1 cellular context compared by ENCODE assay signal in genomic region chr9:83980395-83981125, GRCh38.
TF ChIP-seq lines count a peak whose summit lies in the region.

TSS of gene RMI1 (plus strand) at chr9:83980805. CDS start at chr9:84000987, 20,182 bp downstream.

TF ChIP-seq in HepG2, 621 proteins besides CTCF, POLR2A, EP300 and RAD21 (continued from another document and continues in another):
- TF ChIP-seq, protein P1, sequence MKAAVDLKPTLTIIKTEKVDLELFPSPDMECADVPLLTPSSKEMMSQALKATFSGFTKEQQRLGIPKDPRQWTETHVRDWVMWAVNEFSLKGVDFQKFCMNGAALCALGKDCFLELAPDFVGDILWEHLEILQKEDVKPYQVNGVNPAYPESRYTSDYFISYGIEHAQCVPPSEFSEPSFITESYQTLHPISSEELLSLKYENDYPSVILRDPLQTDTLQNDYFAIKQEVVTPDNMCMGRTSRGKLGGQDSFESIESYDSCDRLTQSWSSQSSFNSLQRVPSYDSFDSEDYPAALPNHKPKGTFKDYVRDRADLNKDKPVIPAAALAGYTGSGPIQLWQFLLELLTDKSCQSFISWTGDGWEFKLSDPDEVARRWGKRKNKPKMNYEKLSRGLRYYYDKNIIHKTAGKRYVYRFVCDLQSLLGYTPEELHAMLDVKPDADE (CRISPR knock-in tag; IDR thresholded peaks at IDR 0.05) = peak; percentile 51; the same call in 1 of the 2 replicates
- TF ChIP-seq ZNF460 (CRISPR knock-in tag; IDR thresholded peaks at IDR 0.05; ENCODE audit: borderline replicate concordance) (peak; percentile 28; the same call in 1 of the 2 replicates), ZNF780A (CRISPR knock-in tag; IDR thresholded peaks at IDR 0.05) (peak; percentile 50; the same call in 1 of the 2 replicates), HNRNPLL (IDR thresholded peaks at IDR 0.05; ENCODE audit: low read depth, low read length, poor library complexity, severe bottlenecking) (peak; percentile 54), REPIN1 (CRISPR knock-in tag; IDR thresholded peaks at IDR 0.05; ENCODE audit: borderline replicate concordance, low read depth) (peak; percentile 62; the same call in 1 of the 2 replicates), ASH2L (IDR thresholded peaks at IDR 0.05; ENCODE audit: insufficient read length, low read depth, low read length) (peak; percentile 65), ZNF530 (CRISPR knock-in tag; IDR thresholded peaks at IDR 0.05; ENCODE audit: low read depth) (no peak), MIER3 (CRISPR knock-in tag; IDR thresholded peaks at IDR 0.05; ENCODE audit: borderline replicate concordance) (0 out of 2 replicates have a peak, but pooled peaks have one; percentile 14), ZNF431 (CRISPR knock-in tag; IDR thresholded peaks at IDR 0.05; ENCODE audit: borderline replicate concordance, low read depth) (no peak), SOX6 (IDR thresholded peaks at IDR 0.05) (no peak), SOX6 (CRISPR knock-in tag; IDR thresholded peaks at IDR 0.05) (peak; percentile 66), MEIS2 (CRISPR knock-in tag; IDR thresholded peaks at IDR 0.05) (no peak; the same call in 1 of the 2 replicates), THRA (CRISPR knock-in tag; IDR thresholded peaks at IDR 0.05; ENCODE audit: borderline replicate concordance) (0 out of 2 replicates have a peak, but pooled peaks have one; percentile 21), NR2C2 (CRISPR knock-in tag; IDR thresholded peaks at IDR 0.05; ENCODE audit: borderline replicate concordance) (peak; percentile 18; the same call in 1 of the 2 replicates), SMAD3 (CRISPR knock-in tag; IDR thresholded peaks at IDR 0.05) (0 out of 2 replicates have a peak, but pooled peaks have one; percentile 7), ATF1 (CRISPR knock-in tag; IDR thresholded peaks at IDR 0.05) (peak; percentile 70), ZFY (CRISPR knock-in tag; IDR thresholded peaks at IDR 0.05) (peak; percentile 80), NFKB2 (CRISPR knock-in tag; IDR thresholded peaks at IDR 0.05; ENCODE audit: borderline replicate concordance) (peak; percentile 58), ZBTB8A (CRISPR knock-in tag; IDR thresholded peaks at IDR 0.05; ENCODE audit: borderline replicate concordance, low read depth) (0 out of 2 replicates have a peak, but pooled peaks have one; percentile 46), TMF1 (CRISPR knock-in tag; IDR thresholded peaks at IDR 0.05; ENCODE audit: low read depth) (peak; percentile 44; the same call in 1 of the 2 replicates), BORCS8-MEF2B (CRISPR knock-in tag; IDR thresholded peaks at IDR 0.05) (0 out of 2 replicates have a peak, but pooled peaks have one; percentile 15), DMAP1 (CRISPR knock-in tag; IDR thresholded peaks at IDR 0.05) (peak; percentile 93), NKX3-1 (CRISPR knock-in tag; IDR thresholded peaks at IDR 0.05) (0 out of 2 replicates have a peak, but pooled peaks have one; percentile 22), ZEB1 (IDR thresholded peaks at IDR 0.05; ENCODE audit: insufficient replicate concordance, low read depth) (peak; percentile 60), ZNF580 (CRISPR knock-in tag; IDR thresholded peaks at IDR 0.05; ENCODE audit: borderline replicate concordance, low read depth) (0 out of 2 replicates have a peak, but pooled peaks have one; percentile 25), ZNF383 (CRISPR knock-in tag; IDR thresholded peaks at IDR 0.05; ENCODE audit: borderline replicate concordance) (peak; percentile 87; the same call in 1 of the 2 replicates), YEATS2 (CRISPR knock-in tag; IDR thresholded peaks at IDR 0.05; ENCODE audit: borderline replicate concordance) (peak; percentile 77), MLX (CRISPR knock-in tag; IDR thresholded peaks at IDR 0.05) (peak; percentile 58), GABPB1 (CRISPR knock-in tag; IDR thresholded peaks at IDR 0.05) (peak; percentile 56; the same call in 1 of the 2 replicates), TARDBP (CRISPR knock-in tag; IDR thresholded peaks at IDR 0.05) (peak; percentile 72; the same call in 1 of the 2 replicates), FOXK2 (IDR thresholded peaks at IDR 0.05) (0 out of 2 replicates have a peak, but pooled peaks have one; percentile 20), ARHGAP35 (CRISPR knock-in tag; IDR thresholded peaks at IDR 0.05; ENCODE audit: borderline replicate concordance) (peak; percentile 67; the same call in 1 of the 2 replicates), ZNF350 (CRISPR knock-in tag; IDR thresholded peaks at IDR 0.05; ENCODE audit: borderline replicate concordance, low read depth) (peak; percentile 83), MTF2 (CRISPR knock-in tag; IDR thresholded peaks at IDR 0.05; ENCODE audit: borderline replicate concordance) (peak; percentile 90; the same call in 1 of the 2 replicates), KLF12 (CRISPR knock-in tag; IDR thresholded peaks at IDR 0.05; ENCODE audit: borderline replicate concordance) (peak; percentile 52)
- TF ChIP-seq, protein P2, sequence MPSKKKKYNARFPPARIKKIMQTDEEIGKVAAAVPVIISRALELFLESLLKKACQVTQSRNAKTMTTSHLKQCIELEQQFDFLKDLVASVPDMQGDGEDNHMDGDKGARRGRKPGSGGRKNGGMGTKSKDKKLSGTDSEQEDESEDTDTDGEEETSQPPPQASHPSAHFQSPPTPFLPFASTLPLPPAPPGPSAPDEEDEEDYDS (CRISPR knock-in tag; IDR thresholded peaks at IDR 0.05) = peak; percentile 67; the same call in 1 of the 2 replicates
- TF ChIP-seq, protein P3, sequence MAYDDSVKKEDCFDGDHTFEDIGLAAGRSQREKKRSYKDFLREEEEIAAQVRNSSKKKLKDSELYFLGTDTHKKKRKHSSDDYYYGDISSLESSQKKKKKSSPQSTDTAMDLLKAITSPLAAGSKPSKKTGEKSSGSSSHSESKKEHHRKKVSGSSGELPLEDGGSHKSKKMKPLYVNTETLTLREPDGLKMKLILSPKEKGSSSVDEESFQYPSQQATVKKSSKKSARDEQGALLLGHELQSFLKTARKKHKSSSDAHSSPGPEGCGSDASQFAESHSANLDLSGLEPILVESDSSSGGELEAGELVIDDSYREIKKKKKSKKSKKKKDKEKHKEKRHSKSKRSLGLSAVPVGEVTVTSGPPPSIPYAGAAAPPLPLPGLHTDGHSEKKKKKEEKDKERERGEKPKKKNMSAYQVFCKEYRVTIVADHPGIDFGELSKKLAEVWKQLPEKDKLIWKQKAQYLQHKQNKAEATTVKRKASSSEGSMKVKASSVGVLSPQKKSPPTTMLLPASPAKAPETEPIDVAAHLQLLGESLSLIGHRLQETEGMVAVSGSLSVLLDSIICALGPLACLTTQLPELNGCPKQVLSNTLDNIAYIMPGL (CRISPR knock-in tag; IDR thresholded peaks at IDR 0.05; ENCODE audit: borderline replicate concordance in 1 of 2, low read depth in 1 of 2) = peak in 1 of 2 experiments; percentile 70; a peak in 2 of 4 replicates
- TF ChIP-seq, protein P4, sequence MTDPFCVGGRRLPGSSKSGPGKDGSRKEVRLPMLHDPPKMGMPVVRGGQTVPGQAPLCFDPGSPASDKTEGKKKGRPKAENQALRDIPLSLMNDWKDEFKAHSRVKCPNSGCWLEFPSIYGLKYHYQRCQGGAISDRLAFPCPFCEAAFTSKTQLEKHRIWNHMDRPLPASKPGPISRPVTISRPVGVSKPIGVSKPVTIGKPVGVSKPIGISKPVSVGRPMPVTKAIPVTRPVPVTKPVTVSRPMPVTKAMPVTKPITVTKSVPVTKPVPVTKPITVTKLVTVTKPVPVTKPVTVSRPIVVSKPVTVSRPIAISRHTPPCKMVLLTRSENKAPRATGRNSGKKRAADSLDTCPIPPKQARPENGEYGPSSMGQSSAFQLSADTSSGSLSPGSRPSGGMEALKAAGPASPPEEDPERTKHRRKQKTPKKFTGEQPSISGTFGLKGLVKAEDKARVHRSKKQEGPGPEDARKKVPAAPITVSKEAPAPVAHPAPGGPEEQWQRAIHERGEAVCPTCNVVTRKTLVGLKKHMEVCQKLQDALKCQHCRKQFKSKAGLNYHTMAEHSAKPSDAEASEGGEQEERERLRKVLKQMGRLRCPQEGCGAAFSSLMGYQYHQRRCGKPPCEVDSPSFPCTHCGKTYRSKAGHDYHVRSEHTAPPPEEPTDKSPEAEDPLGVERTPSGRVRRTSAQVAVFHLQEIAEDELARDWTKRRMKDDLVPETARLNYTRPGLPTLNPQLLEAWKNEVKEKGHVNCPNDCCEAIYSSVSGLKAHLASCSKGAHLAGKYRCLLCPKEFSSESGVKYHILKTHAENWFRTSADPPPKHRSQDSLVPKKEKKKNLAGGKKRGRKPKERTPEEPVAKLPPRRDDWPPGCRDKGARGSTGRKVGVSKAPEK (CRISPR knock-in tag; IDR thresholded peaks at IDR 0.05; ENCODE audit: borderline replicate concordance) = no peak; the same call in 1 of the 2 replicates
- TF ChIP-seq, protein P5, sequence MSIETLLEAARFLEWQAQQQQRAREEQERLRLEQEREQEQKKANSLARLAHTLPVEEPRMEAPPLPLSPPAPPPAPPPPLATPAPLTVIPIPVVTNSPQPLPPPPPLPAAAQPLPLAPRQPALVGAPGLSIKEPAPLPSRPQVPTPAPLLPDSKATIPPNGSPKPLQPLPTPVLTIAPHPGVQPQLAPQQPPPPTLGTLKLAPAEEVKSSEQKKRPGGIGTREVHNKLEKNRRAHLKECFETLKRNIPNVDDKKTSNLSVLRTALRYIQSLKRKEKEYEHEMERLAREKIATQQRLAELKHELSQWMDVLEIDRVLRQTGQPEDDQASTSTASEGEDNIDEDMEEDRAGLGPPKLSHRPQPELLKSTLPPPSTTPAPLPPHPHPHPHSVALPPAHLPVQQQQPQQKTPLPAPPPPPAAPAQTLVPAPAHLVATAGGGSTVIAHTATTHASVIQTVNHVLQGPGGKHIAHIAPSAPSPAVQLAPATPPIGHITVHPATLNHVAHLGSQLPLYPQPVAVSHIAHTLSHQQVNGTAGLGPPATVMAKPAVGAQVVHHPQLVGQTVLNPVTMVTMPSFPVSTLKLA (IDR thresholded peaks at IDR 0.05) = peak; percentile 38
- TF ChIP-seq, protein P6, sequence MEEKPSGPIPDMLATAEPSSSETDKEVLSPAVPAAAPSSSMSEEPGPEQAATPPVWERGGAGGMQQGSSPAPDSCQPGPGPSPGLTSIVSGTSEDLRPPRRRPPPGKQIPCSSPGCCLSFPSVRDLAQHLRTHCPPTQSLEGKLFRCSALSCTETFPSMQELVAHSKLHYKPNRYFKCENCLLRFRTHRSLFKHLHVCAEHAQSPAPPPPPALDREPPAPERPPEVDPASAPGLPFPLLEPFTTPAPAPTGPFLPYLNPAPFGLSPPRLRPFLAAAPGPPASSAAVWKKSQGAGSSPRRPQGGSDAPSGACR (CRISPR knock-in tag; IDR thresholded peaks at IDR 0.05) = peak; percentile 89; the same call in 1 of the 2 replicates
- TF ChIP-seq, protein P7, sequence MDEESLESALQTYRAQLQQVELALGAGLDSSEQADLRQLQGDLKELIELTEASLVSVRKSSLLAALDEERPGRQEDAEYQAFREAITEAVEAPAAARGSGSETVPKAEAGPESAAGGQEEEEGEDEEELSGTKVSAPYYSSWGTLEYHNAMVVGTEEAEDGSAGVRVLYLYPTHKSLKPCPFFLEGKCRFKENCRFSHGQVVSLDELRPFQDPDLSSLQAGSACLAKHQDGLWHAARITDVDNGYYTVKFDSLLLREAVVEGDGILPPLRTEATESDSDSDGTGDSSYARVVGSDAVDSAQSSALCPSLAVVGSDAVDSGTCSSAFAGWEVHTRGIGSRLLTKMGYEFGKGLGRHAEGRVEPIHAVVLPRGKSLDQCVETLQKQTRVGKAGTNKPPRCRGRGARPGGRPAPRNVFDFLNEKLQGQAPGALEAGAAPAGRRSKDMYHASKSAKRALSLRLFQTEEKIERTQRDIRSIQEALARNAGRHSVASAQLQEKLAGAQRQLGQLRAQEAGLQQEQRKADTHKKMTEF (CRISPR knock-in tag; IDR thresholded peaks at IDR 0.05) = peak; percentile 67
- TF ChIP-seq, protein P8, sequence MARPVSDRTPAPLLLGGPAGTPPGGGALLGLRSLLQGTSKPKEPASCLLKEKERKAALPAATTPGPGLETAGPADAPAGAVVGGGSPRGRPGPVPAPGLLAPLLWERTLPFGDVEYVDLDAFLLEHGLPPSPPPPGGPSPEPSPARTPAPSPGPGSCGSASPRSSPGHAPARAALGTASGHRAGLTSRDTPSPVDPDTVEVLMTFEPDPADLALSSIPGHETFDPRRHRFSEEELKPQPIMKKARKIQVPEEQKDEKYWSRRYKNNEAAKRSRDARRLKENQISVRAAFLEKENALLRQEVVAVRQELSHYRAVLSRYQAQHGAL (CRISPR knock-in tag; IDR thresholded peaks at IDR 0.05; ENCODE audit: not compliant biosample characterization) = peak; percentile 32
